Comparison of ENCODE assay signal across 22 cellular contexts in genomic region chr7:54996391-54996790, GRCh38. TPM values are rescaled to one million over a fixed set of nuclear protein-coding genes. Genes with fewer than 3 reads are reported as not detected.
DNase-seq lines count a peak whose midpoint lies in the region; ATAC-seq, FAIRE-seq and TF ChIP-seq lines count a peak whose summit lies in the region.
"Had no signal": no experiment of that assay in that cellular context is flagged by ENCODE, and none has a peak within 500 bp of the region (broad histone marks: within the 10 kb centered on the region; RNA-seq: fewer than 3 reads in every experiment).

No MANE protein-coding gene starts in this region.

- no peaks in the 10 kb centered on the region for H3K9me1 ChIP-seq in K562 (ENCODE audit: control insufficient read depth, insufficient read depth, low read length)

- H3F3A ChIP-seq in PC-9 (ENCODE audit: insufficient read depth, low read depth) = peaks cover 63% of the 10 kb centered on the region

- POLR2A ChIA-PET in A549 (lab: Yijun Ruan, JAX) = interaction anchor here (0.6 to 3.1 kb wide), 2 partner anchors 17 to 23 kb away, joined by 3 to 13 read pairs; partner anchors contain the start of gene EGFR
- POLR2A ChIA-PET in PC-9 (lab: Charles Lee; ENCODE audit: unreplicated experiment) = interaction anchor here (0.6 kb wide), 1 partner anchor 20 kb away, joined by 5 read pairs; no protein-coding TSS in a partner anchor
- POLR2A ChIA-PET in K562 (lab: Yijun Ruan, JAX) = no interaction called here

- TF ChIP-seq EP300 in A549 (IDR thresholded peaks at IDR 0.05) (no peak), K562 (IDR thresholded peaks at IDR 0.05; ENCODE audit: low read length) (no peak)

- ATAC-seq in A549 (peak; percentile 27 to 53; a peak in 3 of 6 replicates), K562 (no peak), HG02970 (IDR thresholded peaks at IDR 0.05; ENCODE audit: low FRiP score, unreplicated experiment) (no peak)
- ATAC-seq: gastroesophageal sphincter had no signal

- TF ChIP-seq RAD21 in A549 (conservative IDR thresholded peaks at IDR 0.05 in 1 of 2, IDR thresholded peaks at IDR 0.05 in 1 of 2) (no peak), K562 (CRISPR knock-in tag; conservative IDR thresholded peaks at IDR 0.05 in 1 of 2, IDR thresholded peaks at IDR 0.05 in 1 of 2) (no peak)

- no peak overlapping the region for H3K4me3 ChIP-seq in A549
- peak overlapping the region; percentile 13 for H3K4me3 ChIP-seq in PC-9
- no peak overlapping the region for H3K4me3 ChIP-seq in K562
- H3K4me3 ChIP-seq: esophagus muscularis mucosa, gastroesophageal sphincter, lung, neural progenitor cell, thoracic aorta had no signal

- FAIRE-seq in A549 (lab: Jason Lieb, UNC) = no peak
- no peak for FAIRE-seq in K562 (lab: Jason Lieb, UNC)
- no peak for FAIRE-seq in H54 (lab: Jason Lieb, UNC)

- H3K27me3 ChIP-seq in PC-9 (ENCODE audit: insufficient read depth, low read depth) (no peaks in the 10 kb centered on the region), K562 (ENCODE audit: control insufficient read depth in 2 of 2, insufficient read depth in 2 of 2, low read length in 2 of 2) (peaks cover 0 to 1% of the 10 kb centered on the region in 2 experiments; a peak in 3 of 5 replicates)
- H3K27me3 ChIP-seq: esophagus muscularis mucosa, gastroesophageal sphincter, neural progenitor cell had no signal

- no peak overlapping the region for H3K9ac ChIP-seq in K562 (ENCODE audit: insufficient read depth in 1 of 2, low read depth in 2 of 2, low read length in 2 of 2)
- H3K9ac ChIP-seq: neural progenitor cell had no signal

- intact Hi-C loops in PC-9 (cut with micrococcal nuclease; ENCODE audit: unreplicated experiment) = loop anchor here (1.0 to 5.0 kb wide), 5 partner anchors 11 to 119 kb away; no protein-coding TSS in a partner anchor
- intact Hi-C loops in K562 (cut with micrococcal nuclease) = no loop called here

- TF ChIP-seq CTCF in A549 (IDR thresholded peaks at IDR 0.05) (no peak), PC-9 (conservative IDR thresholded peaks at IDR 0.05) (0 out of 2 replicates have a peak, but pooled peaks have one; percentile 29), K562 (IDR thresholded peaks at IDR 0.05 in 2 of 3, conservative IDR thresholded peaks at IDR 0.05 in 1 of 3; ENCODE audit: insufficient read depth in 2 of 3, low read depth in 1 of 3, low read length in 3 of 3) (no peak)

- no peaks in the 10 kb centered on the region for H3K36me3 ChIP-seq in PC-9 (ENCODE audit: low read depth)
- no peaks in the 10 kb centered on the region for H3K36me3 ChIP-seq in K562 (ENCODE audit: control insufficient read depth, insufficient read depth, low read length)
- H3K36me3 ChIP-seq: esophagus muscularis mucosa, gastroesophageal sphincter, neural progenitor cell, thoracic aorta had no signal

- TF ChIP-seq POLR2A in A549 (IDR thresholded peaks at IDR 0.05; ENCODE audit: low read length) = no peak
- TF ChIP-seq POLR2A in K562 (conservative IDR thresholded peaks at IDR 0.05) = no peak
- TF ChIP-seq POLR2A in H54 (IDR thresholded peaks at IDR 0.05; ENCODE audit: low read depth, low read length) = no peak

- H4K20me1 ChIP-seq in PC-9 (ENCODE audit: insufficient read depth) (no peaks in the 10 kb centered on the region), K562 (replicated peaks; ENCODE audit: control insufficient read depth, insufficient read depth, low read length) (no peaks in the 10 kb centered on the region)

- no peaks in the 10 kb centered on the region for H3K9me3 ChIP-seq in A549
- peaks cover 9% of the 10 kb centered on the region; the same call in 1 of the 2 replicates for H3K9me3 ChIP-seq in PC-9 (ENCODE audit: insufficient read depth, low read depth)
- no peaks in the 10 kb centered on the region for H3K9me3 ChIP-seq in K562 (replicated peaks; ENCODE audit: control insufficient read depth, insufficient read depth, low read depth, low read length)
- H3K9me3 ChIP-seq: esophagus muscularis mucosa, gastroesophageal sphincter, thoracic aorta had no signal

- peaks cover 37% of the 10 kb centered on the region for H3K4me1 ChIP-seq in A549
- peaks cover 56% of the 10 kb centered on the region for H3K4me1 ChIP-seq in PC-9 (replicated peaks; ENCODE audit: insufficient read depth)
- no peaks in the 10 kb centered on the region for H3K4me1 ChIP-seq in K562 (replicated peaks in 1 of 2; ENCODE audit: control insufficient read depth in 2 of 2, insufficient read depth in 2 of 2, low read length in 2 of 2)
- H3K4me1 ChIP-seq: esophagus muscularis mucosa, gastroesophageal sphincter, neural progenitor cell had no signal

- H3K9me2 ChIP-seq in PC-9 (ENCODE audit: insufficient read depth) = no peaks in the 10 kb centered on the region

- H3K79me2 ChIP-seq in PC-9 (ENCODE audit: low read depth) = no peaks in the 10 kb centered on the region
- no peaks in the 10 kb centered on the region for H3K79me2 ChIP-seq in K562 (ENCODE audit: control insufficient read depth, insufficient read depth, low read length)

- BruUV-seq in PC-9 (replicated peaks; lab: Mats Ljungman, UMichigan) (no TSS peak), K562 (replicated peaks; lab: Mats Ljungman, UMichigan) (no TSS peak)

- H2AFZ ChIP-seq in PC-9 (no peak overlapping the region), K562 (ENCODE audit: low read depth, low read length) (no peak overlapping the region)
- H2AFZ ChIP-seq: neural progenitor cell had no signal

- H3K4me2 ChIP-seq in A549 = peak overlapping the region; percentile 69
- H3K4me2 ChIP-seq in PC-9 = peak overlapping the region; percentile 65
- no peak overlapping the region for H3K4me2 ChIP-seq in K562 (ENCODE audit: insufficient read depth, low read length)
- H3K4me2 ChIP-seq: neural progenitor cell had no signal

- peak overlapping the region; percentile 81 to 86 for H3K27ac ChIP-seq in A549
- peak overlapping the region; percentile 89 for H3K27ac ChIP-seq in PC-9
- H3K27ac ChIP-seq in K562 (ENCODE audit: extremely low read depth, low read depth, low read length) = no peak overlapping the region
- H3K27ac ChIP-seq in substantia nigra (ENCODE audit: low read depth, low read length, poor library complexity, severe bottlenecking) = no peak overlapping the region
- H3K27ac ChIP-seq: esophagus muscularis mucosa, gastroesophageal sphincter, neural progenitor cell, thoracic aorta had no signal

- DNase-seq in A549 (ENCODE audit: low read depth in 1 of 2, low spot score in 1 of 2) = no peak
- peak; percentile 7 for DNase-seq in EH (ENCODE audit: low read depth)
- DNase-seq in PC-9 = no peak
- no peak for DNase-seq in K562 (ENCODE audit: extremely low read depth in 1 of 4, low spot score in 3 of 4)
- DNase-seq in stimulated activated CD4-positive, alpha-beta T cell treated with anti-CD3 and anti-CD28 coated beads, Interleukin-12 subunit alpha, Interleukin-12 subunit beta, amount 100 ng/mL, for 4 hours = no peak
- no peak for DNase-seq in H54 (ENCODE audit: insufficient read length, low spot score)
- no peak for DNase-seq in substantia nigra (lab: John Stamatoyannopoulos, UW)
- DNase-seq: activated T-cell treated with anti-CD3 and anti-CD28 coated beads for 4 hours; effector memory CD4-positive, alpha-beta T cell; GF-D8; Kasumi-1; NCI-H1694 treated with DMSO at 0.1 percent for 48 hours; NCI-H748 treated with DMSO at 0.1 percent for 48 hours; SIG-M5 had no signal

- in situ Hi-C loops in K562 (cut with MboI) = no loop called here

- CTCF ChIA-PET in A549 (lab: Yijun Ruan, JAX) = interaction anchor here (0.6 to 2.0 kb wide), 7 partner anchors 12 to 157 kb away, joined by 3 to 6 read pairs (median 3); partner anchors contain the start of gene EGFR
- CTCF ChIA-PET in PC-9 (lab: Charles Lee) = interaction anchor here (0.7 to 0.8 kb wide), 2 partner anchors 26 to 177 kb away, joined by 5 to 6 read pairs; no protein-coding TSS in a partner anchor
- CTCF ChIA-PET in K562 (lab: Yijun Ruan, JAX; ENCODE audit: low intra/inter-chr PET ratio) = no interaction called here

TF ChIP-seq in A549, 52 proteins besides CTCF, POLR2A, EP300 and RAD21:
- TF ChIP-seq KDM5A (IDR thresholded peaks at IDR 0.05) (no peak), HEYL (CRISPR knock-in tag; IDR thresholded peaks at IDR 0.05) (no peak), NFE2L2 (conservative IDR thresholded peaks at IDR 0.05; ENCODE audit: low read length) (no peak)

TF ChIP-seq in K562, 482 proteins besides CTCF, POLR2A, EP300 and RAD21:
- TF ChIP-seq MEIS2 (IDR thresholded peaks at IDR 0.05; ENCODE audit: partially characterized antibody) = peak; percentile 1
- no peak for TF ChIP-seq ETV1 (tag; conservative IDR thresholded peaks at IDR 0.05; ENCODE audit: low read depth)

RNA-seq across cellular contexts. Expression of gene EGFR, which starts 22.4 kb away (rescaled TPM):
- polyA plus RNA-seq in A549 (2011; rRNA removed) = 59.5 and 61.4 TPM in 2 replicates
- polyA plus RNA-seq in A549 (2012; cell fraction: cytosol; rRNA removed) = 25.3 and 28.2 TPM in 2 replicates
- polyA plus RNA-seq in A549 (2012; cell fraction: nucleus; rRNA removed) = 61.4 and 73.8 TPM in 2 replicates
- polyA plus RNA-seq in A549 (2017; fragmentation: RNase III; extraction: RNeasy Plus Mini Kit Qiagen cat#74134 plus additional on column Dnase treatment) = 62.2 to 64.1 TPM (median 63.8 TPM) in 3 replicates
- polyA minus RNA-seq in A549 (2011; rRNA and poly(A)+ RNA removed) = 125 and 165 TPM in 2 replicates
- total RNA-seq in PC-9 (2021) = 324 and 342 TPM in 2 replicates
- not detected in 2 replicates for total RNA-seq in K562 (2011; cell fraction: chromatin; rRNA removed; ENCODE audit: low replicate concordance)
- not detected in 2 replicates for total RNA-seq in K562 (2011; cell fraction: nucleolus; rRNA removed)
- not detected in 2 replicates for total RNA-seq in K562 (2011; cell fraction: nucleoplasm; rRNA removed)
- not detected in 2 replicates for total RNA-seq in K562 (2014; rRNA removed)
- not detected in 2 replicates for total RNA-seq in K562 (2014; rRNA removed; fragmentation: Illumina TruSeq; extraction: Trizol)
- total RNA-seq in K562 (2015; rRNA removed; fragmentation: Illumina TruSeq; extraction: Trizol) = not detected in 2 replicates
- total RNA-seq in K562 (2021) = 0.13 and 0.18 TPM in 2 replicates
- not detected in 2 replicates for polyA plus RNA-seq in K562 (2011; rRNA removed)
- polyA plus RNA-seq in K562 (2011; cell fraction: cytosol; rRNA removed) = not detected in 2 replicates
- not detected in 2 replicates for polyA plus RNA-seq in K562 (2011; cell fraction: nucleus; rRNA removed)
- polyA plus RNA-seq in K562 (2012) = not detected in 2 replicates
- not detected in 2 replicates for polyA plus RNA-seq in K562 (2014; fragmentation: Illumina TruSeq; extraction: Trizol)
- polyA plus RNA-seq in K562 (2014; fragmentation: Nextera tagmentation; extraction: Ambion mirVana) = not detected
- not detected in 2 replicates for polyA plus RNA-seq in K562 (2014; rRNA removed)
- not detected in 2 replicates for polyA minus RNA-seq in K562 (2011; rRNA and poly(A)+ RNA removed)
- polyA minus RNA-seq in K562 (2011; cell fraction: cytosol; rRNA and poly(A)+ RNA removed) = 0.19 and 0.73 TPM in 2 replicates
- polyA minus RNA-seq in K562 (2011; cell fraction: nucleus; rRNA and poly(A)+ RNA removed) = under 0.01 TPM in 1 of 2 replicates, not detected in the other
- total RNA-seq: activated CD4-positive, alpha-beta memory T cell treated with anti-CD3 and anti-CD28 coated beads, Interleukin-2, amount 10 ng/mL, durations not matched to agents 7 days and 5 days; T-helper 1 cell treated with Interleukin-12 subunit alpha and Interleukin-12 subunit beta and Interleukin-4 antibody, amounts not matched to agents 30 ng/mL and 1 ng/mL, for 36 hours had no signal

Comparison
In these comparisons a context has a peak if more than half of its experiments do, and no peak if none do; other contexts are left out.
1. ATAC-seq: peak in A549 (2 of 2); none in K562 (single experiment) and HG02970 (single experiment).
2. H3K27ac ChIP-seq: peak in A549 (2 of 2) and PC-9 (single experiment); none in K562 (single experiment) and substantia nigra (single experiment).
3. RNA of gene EGFR, which starts 22.4 kb away (total RNA-seq): 324 to 342 TPM in PC-9; 0.13 to 0.18 TPM in K562; every median in the first group is over 100 times any median in the second.